21 cellular contexts compared by ENCODE assay signal in the genomic region with DNA sequence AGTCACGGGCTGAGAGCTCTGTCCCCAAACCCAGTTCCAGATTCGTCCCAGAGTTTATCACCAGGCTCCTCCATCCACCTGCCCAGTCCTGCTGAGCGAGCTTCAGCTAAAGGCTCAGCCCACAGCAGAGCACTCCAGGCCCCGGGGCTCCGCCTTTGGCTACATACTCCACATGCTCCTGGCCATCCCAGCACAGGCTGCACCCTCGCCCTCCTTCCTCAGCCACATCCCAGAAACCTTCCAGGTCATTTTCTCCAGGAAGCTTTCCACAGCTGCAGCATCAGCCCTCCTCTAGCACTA. TPM values are rescaled to one million over a fixed set of nuclear protein-coding genes. Genes with fewer than 3 reads are reported as not detected.
DNase-seq lines count a peak whose midpoint lies in the region; FAIRE-seq and TF ChIP-seq lines count a peak whose summit lies in the region.
"Had no signal": no experiment of that assay in that cellular context is flagged by ENCODE, and none has a peak within 500 bp of the region (broad histone marks: within the 10 kb centered on the region; RNA-seq: fewer than 3 reads in every experiment).

No MANE protein-coding gene starts in this region.

- WGBS in H1 (ENCODE audit: extremely low coverage in 1 of 2, insufficient coverage in 1 of 2, insufficient read length in 1 of 2, insufficient replicate concordance in 2 of 2, low coverage in 1 of 2, low lambda C conversion rate in 2 of 2, missing lambda C conversion rate in 1 of 2), 2 experiments = 81% methylated on average over 6 of the region's 6 CpGs; no CpG with 5 or more reads in 1 of the 2 experiments
- WGBS in sigmoid colon, 2 donors = 78 to 82% methylated on average over 6 of the region's 6 CpGs

- H2BK12ac ChIP-seq in H1 (ENCODE audit: low read depth, low read length) = no peak overlapping the region

- no peak for TF ChIP-seq RAD21 in H1 (IDR thresholded peaks at IDR 0.05 in 1 of 2, conservative IDR thresholded peaks at IDR 0.05 in 1 of 2; ENCODE audit: low read depth in 2 of 2, low read length in 2 of 2)

- H3K4me3 ChIP-seq in HUES6 (ENCODE audit: low read depth, low read length) (no peak overlapping the region), H1 (ENCODE audit: extremely low read depth in 1 of 4, insufficient read depth in 2 of 4, low read depth in 3 of 4, low read length in 4 of 4) (no peak overlapping the region), sigmoid colon (no peak overlapping the region)
- H3K4me3 ChIP-seq: GM12878, GM23248, MG63, PC-9, SK-N-MC had no signal

- no peak overlapping the region for H2BK5ac ChIP-seq in H1 (ENCODE audit: low read depth, low read length)

- no peak overlapping the region for H2BK120ac ChIP-seq in H1 (replicated peaks; ENCODE audit: low read depth, low read length)

- H4K8ac ChIP-seq in H1 (ENCODE audit: extremely low read depth, insufficient read depth, low read length) = peak overlapping the region; percentile 42; the same call in 1 of the 2 replicates

- peaks cover 21% of the 10 kb centered on the region for H3K4me1 Mint-ChIP-seq in T-helper 2 cell treated with Interferon-gamma antibody and Interleukin-4, amounts not matched to agents 5 μg/mL and 100 μg/mL, for 36 hours (ENCODE audit: low read depth)

- no peak overlapping the region for H2BK20ac ChIP-seq in H1 (ENCODE audit: low read length)

- H3K56ac ChIP-seq in H1 (replicated peaks; ENCODE audit: insufficient read length, low read depth, low read length) = no peak overlapping the region

- no peak overlapping the region for H4K91ac ChIP-seq in H1 (replicated peaks; ENCODE audit: insufficient read length, low read length)

- H3K36me3 Mint-ChIP-seq in T-helper 2 cell treated with Interferon-gamma antibody and Interleukin-4, amounts not matched to agents 5 μg/mL and 100 μg/mL, for 36 hours (ENCODE audit: low read depth) = peaks cover 45% of the 10 kb centered on the region

- no peak overlapping the region for H3K23ac ChIP-seq in H1 (ENCODE audit: insufficient read length)

- no peak overlapping the region for H2AFZ ChIP-seq in H1 (ENCODE audit: low read length)
- H2AFZ ChIP-seq: GM23248, PC-9 had no signal

- no peak for TF ChIP-seq POLR2A in H1 (IDR thresholded peaks at IDR 0.05; ENCODE audit: control extremely low read depth in 1 of 2, low read depth in 2 of 2, low read length in 2 of 2)
- TF ChIP-seq POLR2A in sigmoid colon (IDR thresholded peaks at IDR 0.05) = no peak

- H3K18ac ChIP-seq in H1 (ENCODE audit: extremely low read depth, low read length) = no peak overlapping the region

- FAIRE-seq in H1 (lab: Jason Lieb, UNC) = no peak
- FAIRE-seq: GM12878, HTR-8/SVneo had no signal

- H3K27ac Mint-ChIP-seq in T-helper 2 cell treated with Interferon-gamma antibody and Interleukin-4, amounts not matched to agents 5 μg/mL and 100 μg/mL, for 36 hours = peak overlapping the region; percentile 46

- TF ChIP-seq EP300 in H1 (IDR thresholded peaks at IDR 0.05; ENCODE audit: borderline replicate concordance in 1 of 2, low read depth in 2 of 2, low read length in 2 of 2) = no peak
- TF ChIP-seq EP300 in sigmoid colon (IDR thresholded peaks at IDR 0.05) = no peak

- CTCF ChIA-PET in H1 (lab: Charles Lee; ENCODE audit: partially characterized antibody) = interaction anchor here (0.6 to 1.7 kb wide), 10 partner anchors 8 to 510 kb away, joined by 3 to 6 read pairs (median 4); no protein-coding TSS in a partner anchor

- H3K4me3 Mint-ChIP-seq in T-helper 2 cell treated with Interferon-gamma antibody and Interleukin-4, amounts not matched to agents 5 μg/mL and 100 μg/mL, for 36 hours = no peak overlapping the region

- H3K9me3 Mint-ChIP-seq in T-helper 2 cell treated with Interferon-gamma antibody and Interleukin-4, amounts not matched to agents 5 μg/mL and 100 μg/mL, for 36 hours = no peaks in the 10 kb centered on the region

- DNase-seq in T-helper 2 cell treated with Interferon-gamma antibody and Interleukin-4, amounts not matched to agents 5 μg/mL and 100 μg/mL, for 36 hours (ENCODE audit: low spot score) = no peak
- DNase-seq in T-helper 2 cell = no peak
- no peak for DNase-seq in H1 (ENCODE audit: low read depth in 1 of 2, low spot score in 2 of 2)
- peak; percentile 48 for DNase-seq in sigmoid colon
- no peak for DNase-seq in DMS 273 (lab: John Stamatoyannopoulos, UW; ENCODE audit: unreplicated experiment)
- no peak for DNase-seq in NCI-H82 treated with DMSO at 0.1 percent for 48 hours (lab: John Stamatoyannopoulos, UW; ENCODE audit: unreplicated experiment)
- DNase-seq in RKO (ENCODE audit: low spot score) = no peak
- DNase-seq: 8988T, C1 segment of cervical spinal cord, GM23248, KG1, MG63, NCI-H1105, NCI-H187, NCI-H446, PC-9 had no signal

- H3K27me3 ChIP-seq in HUES6 (ENCODE audit: control insufficient read depth, insufficient read depth, low read length) (no peaks in the 10 kb centered on the region), H1 (replicated peaks in 1 of 4; ENCODE audit: control insufficient read depth in 3 of 4, extremely low read depth in 1 of 4, insufficient read depth in 3 of 4, low read length in 3 of 4) (no peaks in the 10 kb centered on the region), sigmoid colon (no peaks in the 10 kb centered on the region)
- H3K27me3 ChIP-seq: MG63 had no signal

- H3K36me3 ChIP-seq in HUES6 (ENCODE audit: control insufficient read depth, insufficient read depth, low read length) = peaks cover 38% of the 10 kb centered on the region
- peaks cover 0 to 4% (median 3%) of the 10 kb centered on the region in 4 experiments; a peak in 3 of 8 replicates for H3K36me3 ChIP-seq in H1 (ENCODE audit: control insufficient read depth in 2 of 4, insufficient read depth in 4 of 4, low read length in 3 of 4)
- H3K36me3 ChIP-seq in sigmoid colon = peaks cover 0 to 69% (median 31%) of the 10 kb centered on the region in 4 donors

- H3K27ac ChIP-seq in HUES6 (ENCODE audit: low read depth, low read length) (no peak overlapping the region), H1 (ENCODE audit: low read depth, low read length) (no peak overlapping the region), sigmoid colon (no peak overlapping the region)
- H3K27ac ChIP-seq: GM23248, PC-9, SK-N-MC had no signal

- H3K9ac ChIP-seq in HUES6 (ENCODE audit: low read length) (peak overlapping the region; percentile 25), H1 (replicated peaks in 1 of 4; ENCODE audit: extremely low read depth in 1 of 4, low read depth in 3 of 4, low read length in 3 of 4) (no peak overlapping the region; a peak in 1 of 7 replicates)
- H3K9ac ChIP-seq: GM23248 had no signal

- no peaks in the 10 kb centered on the region for H3K79me1 ChIP-seq in H1 (ENCODE audit: low read depth, low read length)

- no peak for TF ChIP-seq CTCF in H1 (IDR thresholded peaks at IDR 0.05; ENCODE audit: control extremely low read depth in 1 of 3, insufficient read depth in 1 of 3, low read depth in 1 of 3, low read length in 3 of 3)
- no peak for TF ChIP-seq CTCF in sigmoid colon (IDR thresholded peaks at IDR 0.05)

- H3K4me2 ChIP-seq in H1 (ENCODE audit: insufficient read depth in 1 of 2, low read depth in 2 of 2, low read length in 2 of 2) = no peak overlapping the region
- H3K4me2 ChIP-seq: PC-9 had no signal

- no peak overlapping the region for H3K14ac ChIP-seq in H1 (ENCODE audit: insufficient read length)

- H3K4ac ChIP-seq in H1 (replicated peaks; ENCODE audit: insufficient read length, low read depth, low read length) = no peak overlapping the region

- no peak overlapping the region for H4K5ac ChIP-seq in H1 (ENCODE audit: insufficient read length, low read depth, low read length)

- no peak overlapping the region for H2BK15ac ChIP-seq in H1 (ENCODE audit: low read length)

- H3K4me1 ChIP-seq in HUES6 (ENCODE audit: control insufficient read depth, insufficient read depth, low read length) = peaks cover 7% of the 10 kb centered on the region
- peaks cover 0 to 6% (median 4%) of the 10 kb centered on the region in 4 experiments; a peak in 5 of 7 replicates for H3K4me1 ChIP-seq in H1 (replicated peaks in 1 of 4; ENCODE audit: control insufficient read depth in 3 of 4, insufficient read depth in 4 of 4, low read length in 3 of 4)
- peaks cover 0 to 20% (median 14%) of the 10 kb centered on the region in 4 donors for H3K4me1 ChIP-seq in sigmoid colon

- POLR2A ChIA-PET in H1 (lab: Charles Lee; ENCODE audit: partially characterized antibody) = interaction anchor here (0.7 to 7.9 kb wide), 8 partner anchors 10 to 257 kb away, joined by 3 to 79 read pairs (median 3); partner anchors contain the start of genes TBC1D10B, ZNF48 and ZNF771

- H4K20me1 ChIP-seq in H1 (replicated peaks in 1 of 2; ENCODE audit: control insufficient read depth in 1 of 2, insufficient read depth in 2 of 2, low read length in 2 of 2) = peaks cover 0 to 15% of the 10 kb centered on the region in 2 experiments

- peaks cover 0 to under 1% of the 10 kb centered on the region in 2 experiments; a peak in 1 of 4 replicates for H3K79me2 ChIP-seq in H1 (ENCODE audit: control insufficient read depth in 1 of 2, insufficient read depth in 2 of 2, low read length in 2 of 2)

- H3K9me3 ChIP-seq in HUES6 (ENCODE audit: control insufficient read depth, insufficient read depth, low read depth, low read length) (no peaks in the 10 kb centered on the region), H1 (ENCODE audit: insufficient read depth in 2 of 2, low read depth in 1 of 2, low read length in 1 of 2) (no peaks in the 10 kb centered on the region), sigmoid colon (no peaks in the 10 kb centered on the region)
- H3K9me3 ChIP-seq: MG63 had no signal

- H3K27me3 Mint-ChIP-seq in T-helper 2 cell treated with Interferon-gamma antibody and Interleukin-4, amounts not matched to agents 5 μg/mL and 100 μg/mL, for 36 hours (ENCODE audit: low read depth) = no peaks in the 10 kb centered on the region

- H3K23me2 ChIP-seq in H1 (ENCODE audit: low read depth, low read length) = peaks cover 6% of the 10 kb centered on the region

- intact Hi-C loops in sigmoid colon (cut with DNase I) = no loop called here

- no peak overlapping the region for H2AK5ac ChIP-seq in H1 (ENCODE audit: low read depth, low read length)

RNA-seq across cellular contexts. Expression of gene CD2BP2, which starts 4.7 kb away (rescaled TPM):
- total RNA-seq in H1 (2021; fragmentation: NEBNext Ultra II Directional; extraction: Animal tissue kit (Norgen Biotek cat#: 25700)) = 55.3 and 55.4 TPM in 2 replicates
- 22.4 and 30.4 TPM in 2 replicates for polyA plus RNA-seq in H1 (2011; rRNA removed)
- polyA plus RNA-seq in H1 (2011; cell fraction: cytosol; rRNA removed) = 41.3 TPM
- 88.6 TPM for polyA plus RNA-seq in H1 (2011; cell fraction: nucleus; rRNA removed)
- polyA plus RNA-seq in H1 (2012, experiment 1 of 2) = 44.2 to 48.1 TPM (median 46.0 TPM) in 4 replicates
- 36.3 TPM for polyA plus RNA-seq in H1 (2012, experiment 2 of 2)
- polyA plus RNA-seq in H1 (2013, experiment 1 of 2) = 22.9 TPM
- polyA plus RNA-seq in H1 (2013, experiment 2 of 2) = 22.8 TPM
- 31.4 and 35.3 TPM in 2 replicates for polyA minus RNA-seq in H1 (2011; rRNA and poly(A)+ RNA removed)
- 19.1 TPM for polyA minus RNA-seq in H1 (2011; cell fraction: cytosol; rRNA and poly(A)+ RNA removed)
- 24.0 TPM for polyA minus RNA-seq in H1 (2011; cell fraction: nucleus; rRNA and poly(A)+ RNA removed)
- total RNA-seq in sigmoid colon = 10 to 100 TPM; 29.9 to 57.3 (median 43.0) TPM
- 10 to 100 TPM; 45.0 to 51.8 (median 48.0) TPM for polyA plus RNA-seq in sigmoid colon

RNA-seq across cellular contexts. Expression of gene TBC1D10B, which starts 10.5 kb away (rescaled TPM):
- total RNA-seq in H1 (2021; fragmentation: NEBNext Ultra II Directional; extraction: Animal tissue kit (Norgen Biotek cat#: 25700)) = 28.6 and 29.4 TPM in 2 replicates
- 15.4 and 22.1 TPM in 2 replicates for polyA plus RNA-seq in H1 (2011; rRNA removed)
- polyA plus RNA-seq in H1 (2011; cell fraction: cytosol; rRNA removed) = 14.2 TPM
- polyA plus RNA-seq in H1 (2011; cell fraction: nucleus; rRNA removed) = 23.6 TPM
- 23.8 to 27.5 TPM (median 24.9 TPM) in 4 replicates for polyA plus RNA-seq in H1 (2012, experiment 1 of 2)
- 24.2 TPM for polyA plus RNA-seq in H1 (2012, experiment 2 of 2)
- 15.4 TPM for polyA plus RNA-seq in H1 (2013, experiment 1 of 2)
- polyA plus RNA-seq in H1 (2013, experiment 2 of 2) = 14.1 TPM
- 10.9 and 17.3 TPM in 2 replicates for polyA minus RNA-seq in H1 (2011; rRNA and poly(A)+ RNA removed)
- 14.0 TPM for polyA minus RNA-seq in H1 (2011; cell fraction: cytosol; rRNA and poly(A)+ RNA removed)
- 11.5 TPM for polyA minus RNA-seq in H1 (2011; cell fraction: nucleus; rRNA and poly(A)+ RNA removed)
- 10 to 100 TPM; 14.5 to 25.2 (median 19.2) TPM for total RNA-seq in sigmoid colon
- polyA plus RNA-seq in sigmoid colon = 10 to 100 TPM; 24.6 to 38.3 (median 25.0) TPM

RNA-seq across cellular contexts. Expression of gene MYL11, which starts 14.8 kb away (rescaled TPM):
- total RNA-seq in H1 (2021; fragmentation: NEBNext Ultra II Directional; extraction: Animal tissue kit (Norgen Biotek cat#: 25700)) = 1.2 TPM in 1 of 2 replicates, not detected in the other
- polyA plus RNA-seq in H1 (2011; rRNA removed) (1.4 and 1.5 TPM in 2 replicates), sigmoid colon (not detected)
- polyA plus RNA-seq in H1 (2011; cell fraction: cytosol; rRNA removed) = 0.98 TPM
- polyA plus RNA-seq in H1 (2011; cell fraction: nucleus; rRNA removed) = 0.33 TPM
- 0.59 to 4.0 TPM (median 2.1 TPM) in 4 replicates for polyA plus RNA-seq in H1 (2012, experiment 1 of 2)
- polyA plus RNA-seq in H1 (2012, experiment 2 of 2) = 4.7 TPM
- polyA plus RNA-seq in H1 (2013, experiment 1 of 2) = 2.7 TPM
- 4.0 TPM for polyA plus RNA-seq in H1 (2013, experiment 2 of 2)
- polyA minus RNA-seq in H1 (2011; rRNA and poly(A)+ RNA removed) = 0.44 and 0.73 TPM in 2 replicates
- polyA minus RNA-seq in H1 (2011; cell fraction: cytosol; rRNA and poly(A)+ RNA removed) = not detected
- polyA minus RNA-seq in H1 (2011; cell fraction: nucleus; rRNA and poly(A)+ RNA removed) = not detected
- not detected for total RNA-seq in sigmoid colon
- total RNA-seq: GM12878, GM23248, Right ventricle myocardium inferior had no signal

RNA-seq across cellular contexts. Expression of gene SEPTIN1, which starts 22.5 kb away (rescaled TPM):
- 0.84 and 1.4 TPM in 2 replicates for total RNA-seq in H1 (2021; fragmentation: NEBNext Ultra II Directional; extraction: Animal tissue kit (Norgen Biotek cat#: 25700))
- polyA plus RNA-seq in H1 (2011; rRNA removed) (0.24 and 0.57 TPM in 2 replicates), sigmoid colon (10 to 100 TPM in 1 of 3 donors, 1 to 10 TPM in 2; 1.2 to 46.6 (median 2.4) TPM)
- 0.70 TPM for polyA plus RNA-seq in H1 (2011; cell fraction: cytosol; rRNA removed)
- 0.83 TPM for polyA plus RNA-seq in H1 (2011; cell fraction: nucleus; rRNA removed)
- 1.1 to 2.7 TPM (median 1.3 TPM) in 4 replicates for polyA plus RNA-seq in H1 (2012, experiment 1 of 2)
- polyA plus RNA-seq in H1 (2012, experiment 2 of 2) = 0.73 TPM
- polyA plus RNA-seq in H1 (2013, experiment 1 of 2) = 1.5 TPM
- 1.5 TPM for polyA plus RNA-seq in H1 (2013, experiment 2 of 2)
- not detected in 2 replicates for polyA minus RNA-seq in H1 (2011; rRNA and poly(A)+ RNA removed)
- not detected for polyA minus RNA-seq in H1 (2011; cell fraction: cytosol; rRNA and poly(A)+ RNA removed)
- polyA minus RNA-seq in H1 (2011; cell fraction: nucleus; rRNA and poly(A)+ RNA removed) = not detected
- total RNA-seq in sigmoid colon = 1 to 10 TPM in 3 of 4 donors, under 1 TPM in 1; 0.82 to 5.8 (median 1.9) TPM
- total RNA-seq: GM23248 had no signal

RNA-seq across cellular contexts. Expression of gene ZNF48, which starts 35.4 kb away (rescaled TPM):
- 40.6 and 41.2 TPM in 2 replicates for total RNA-seq in H1 (2021; fragmentation: NEBNext Ultra II Directional; extraction: Animal tissue kit (Norgen Biotek cat#: 25700))
- polyA plus RNA-seq in H1 (2011; rRNA removed) = 30.4 and 39.6 TPM in 2 replicates
- 27.3 TPM for polyA plus RNA-seq in H1 (2011; cell fraction: cytosol; rRNA removed)
- polyA plus RNA-seq in H1 (2011; cell fraction: nucleus; rRNA removed) = 30.8 TPM
- 30.8 to 36.4 TPM (median 33.0 TPM) in 4 replicates for polyA plus RNA-seq in H1 (2012, experiment 1 of 2)
- 36.2 TPM for polyA plus RNA-seq in H1 (2012, experiment 2 of 2)
- polyA plus RNA-seq in H1 (2013, experiment 1 of 2) = 19.0 TPM
- polyA plus RNA-seq in H1 (2013, experiment 2 of 2) = 18.2 TPM
- polyA minus RNA-seq in H1 (2011; rRNA and poly(A)+ RNA removed) = 23.0 and 24.8 TPM in 2 replicates
- 20.8 TPM for polyA minus RNA-seq in H1 (2011; cell fraction: cytosol; rRNA and poly(A)+ RNA removed)
- 25.9 TPM for polyA minus RNA-seq in H1 (2011; cell fraction: nucleus; rRNA and poly(A)+ RNA removed)
- 10 to 100 TPM in 3 of 4 donors, 1 to 10 TPM in 1; 8.1 to 12.8 (median 11.4) TPM for total RNA-seq in sigmoid colon
- 1 to 10 TPM; 2.4 to 5.9 (median 2.8) TPM for polyA plus RNA-seq in sigmoid colon
